26 cellular contexts compared by ENCODE assay signal in genomic region chr15:57263520-57263919, GRCh38.
"Had no signal": no experiment of that assay in that cellular context is flagged by ENCODE, and none has a peak within 500 bp of the region (broad histone marks: within the 10 kb centered on the region; RNA-seq: fewer than 3 reads in every experiment).

No MANE protein-coding gene starts in this region.

- H3K4me3 ChIP-seq: coronary artery, dorsolateral prefrontal cortex, gastrocnemius medialis, hepatocyte, left ventricle myocardium inferior, lung, mucosa of descending colon, spleen, suprapubic skin, tibial nerve had no signal

- DNase-seq: activated CD4-positive, alpha-beta memory T cell treated with anti-CD3 and anti-CD28 coated beads, Interleukin-2, amount 10 ng/mL, durations not matched to agents 7 days and 5 days; activated CD4-positive, alpha-beta T cell treated with anti-CD3 and anti-CD28 coated beads for 1 hour; activated CD4-positive, alpha-beta T cell treated with anti-CD3 and anti-CD28 coated beads, Interleukin-2, amount 10 ng/mL, durations not matched to agents 7 days and 5 days; activated gamma-delta T cell treated with Interleukin-2 at 50 U/mL for 16 hours; activated naive CD4-positive, alpha-beta T cell treated with anti-CD3 and anti-CD28 coated beads, Interleukin-2, amount 50 U/mL, for 16 hours; activated T-cell treated with anti-CD3 and anti-CD28 coated beads, Interleukin-2, amount 50 U/mL, for 4 hours; amniotic stem cell; brain microvascular endothelial cell; dorsolateral prefrontal cortex; effector memory CD4-positive, alpha-beta T cell; erythroblast; gastrocnemius medialis; islet precursor cell; left ventricle myocardium inferior; mucosa of descending colon; posterior cingulate gyrus; right cardiac atrium; spleen; stimulated activated naive CD4-positive, alpha-beta T cell had no signal

- ATAC-seq: activated T-cell treated with anti-CD3 and anti-CD28 coated beads, Interleukin-2, amount 50 U/mL, for 4 hours; activated T-helper 17 cell treated with anti-CD3 and anti-CD28 coated beads, Interleukin-2, amount 50 U/mL, for 72 hours; gastrocnemius medialis; mucosa of descending colon; natural killer cell treated with Interleukin-12 subunit alpha and Interleukin-12 subunit beta and Interleukin-15 and Interleukin-18, amount 100 ng/mL, for 72 hours; right cardiac atrium had no signal
